Comparison of ENCODE assay signal across 1 cellular context in genomic region chr1:10616696-10617095, GRCh38.
TF ChIP-seq lines count a peak whose summit lies in the region.

No MANE protein-coding gene starts in this region.

TF ChIP-seq in WTC11, 78 proteins besides CTCF, POLR2A, EP300 and RAD21 (continued from another document):
- no peak for TF ChIP-seq STAT6 (CRISPR knock-in tag; conservative IDR thresholded peaks at IDR 0.05; ENCODE audit: low read depth)
TF ChIP-seq in WTC11: peak in this region for 0.
